In genomic region chr12:103547929-103548328, GRCh38 we compare ENCODE assay signal across 12 cellular contexts. TPM values are rescaled to one million over a fixed set of nuclear protein-coding genes. Genes with fewer than 3 reads are reported as not detected.
DNase-seq lines count a peak whose midpoint lies in the region; TF ChIP-seq lines count a peak whose summit lies in the region.
"Had no signal": no experiment of that assay in that cellular context is flagged by ENCODE, and none has a peak within 500 bp of the region (broad histone marks: within the 10 kb centered on the region; RNA-seq: fewer than 3 reads in every experiment).

No MANE protein-coding gene starts in this region.

- no peaks in the 10 kb centered on the region for H4K20me1 ChIP-seq in SK-N-SH (ENCODE audit: insufficient read depth)

- H3K36me3 ChIP-seq in H7 (replicated peaks; ENCODE audit: control insufficient read depth, insufficient read depth, low read length) = no peaks in the 10 kb centered on the region
- H3K36me3 ChIP-seq in esophagus muscularis mucosa = no peaks in the 10 kb centered on the region
- no peaks in the 10 kb centered on the region for H3K36me3 ChIP-seq in SK-N-SH (replicated peaks in 1 of 2; ENCODE audit: control insufficient read depth in 1 of 2, insufficient read depth in 2 of 2, low read length in 1 of 2)
- H3K36me3 ChIP-seq: tibial nerve had no signal

- H2AFZ ChIP-seq in SK-N-SH (ENCODE audit: low read depth) = no peak overlapping the region

- H3F3A ChIP-seq in SK-N-SH (replicated peaks; ENCODE audit: insufficient read depth) = no peaks in the 10 kb centered on the region

- peak; percentile 14 for DNase-seq in H7
- DNase-seq in NCI-H146 (lab: John Stamatoyannopoulos, UW) = peak; percentile 93
- DNase-seq in NCI-H524 treated with DMSO at 0.1 percent for 48 hours (lab: John Stamatoyannopoulos, UW) = peak; percentile 3
- peak; percentile 80 for DNase-seq in esophagus muscularis mucosa (ENCODE audit: extremely low spot score)
- DNase-seq in midbrain (lab: John Stamatoyannopoulos, UW) = no peak
- DNase-seq in SK-N-SH = no peak
- no peak for DNase-seq in HCEC 1CT

- H3K9ac ChIP-seq in SK-N-SH = no peak overlapping the region

- H3K27me3 ChIP-seq in H7 (ENCODE audit: control insufficient read depth, insufficient read depth, low read length) (no peaks in the 10 kb centered on the region), esophagus muscularis mucosa (peaks cover 0 to 7% (median 0%) of the 10 kb centered on the region in 4 donors), SK-N-SH (ENCODE audit: insufficient read depth) (no peaks in the 10 kb centered on the region)
- H3K27me3 ChIP-seq: tibial nerve had no signal

- WGBS in esophagus muscularis mucosa = 73% methylated on average over 6 of the region's 6 CpGs
- WGBS in SK-N-SH (ENCODE audit: low lambda C conversion rate) = 36% methylated on average over 6 of the region's 6 CpGs

- no peaks in the 10 kb centered on the region for H3K9me2 ChIP-seq in SK-N-SH

- intact Hi-C loops in esophagus muscularis mucosa (cut with DNase I) = loop anchor here (2.0 to 5.0 kb wide), 2 partner anchors 599 to 666 kb away; no protein-coding TSS in a partner anchor

- H3K79me2 ChIP-seq in SK-N-SH (ENCODE audit: insufficient read depth) = no peaks in the 10 kb centered on the region

- H3K27ac ChIP-seq in esophagus muscularis mucosa (replicated peaks in 1 of 4) (no peak overlapping the region), SK-N-SH (ENCODE audit: low read depth in 2 of 2, low read length in 1 of 2) (no peak overlapping the region)
- H3K27ac ChIP-seq: SK-N-MC, tibial nerve had no signal

- no peaks in the 10 kb centered on the region for H3K4me1 ChIP-seq in esophagus muscularis mucosa
- no peaks in the 10 kb centered on the region; a peak in 1 of 4 replicates for H3K4me1 ChIP-seq in SK-N-SH (ENCODE audit: control insufficient read depth in 1 of 2, insufficient read depth in 2 of 2, low read depth in 1 of 2, low read length in 1 of 2)
- H3K4me1 ChIP-seq: tibial nerve had no signal

- H3K9me3 ChIP-seq in esophagus muscularis mucosa = no peaks in the 10 kb centered on the region
- H3K9me3 ChIP-seq in SK-N-SH = no peaks in the 10 kb centered on the region

- POLR2A ChIA-PET in SK-N-SH (lab: Yijun Ruan, JAX) = no interaction called here

- TF ChIP-seq RAD21 in SK-N-SH (IDR thresholded peaks at IDR 0.05; ENCODE audit: low read length) = no peak

- H3K4me3 ChIP-seq in H7 (ENCODE audit: insufficient read depth, low read depth, low read length) = no peak overlapping the region
- no peak overlapping the region for H3K4me3 ChIP-seq in esophagus muscularis mucosa
- H3K4me3 ChIP-seq in SK-N-SH (ENCODE audit: low read depth in 2 of 2, low read length in 1 of 2) = no peak overlapping the region
- H3K4me3 ChIP-seq: SK-N-MC, tibial nerve had no signal

- TF ChIP-seq POLR2A in esophagus muscularis mucosa (IDR thresholded peaks at IDR 0.05; ENCODE audit: low read depth) = no peak

- H3K4me2 ChIP-seq in SK-N-SH = no peak overlapping the region

- TF ChIP-seq CTCF in esophagus muscularis mucosa (IDR thresholded peaks at IDR 0.05) (no peak), SK-N-SH (IDR thresholded peaks at IDR 0.05) (no peak)

- CTCF ChIA-PET in SK-N-SH (lab: Yijun Ruan, JAX) = interaction anchor here (0.7 to 6.9 kb wide), 50 partner anchors 9 to 1801 kb away, joined by 3 to 138 read pairs (median 4); partner anchors contain the start of gene C12orf42

- TF ChIP-seq EP300 in esophagus muscularis mucosa (IDR thresholded peaks at IDR 0.05) = no peak
- no peak for TF ChIP-seq EP300 in SK-N-SH (IDR thresholded peaks at IDR 0.05; ENCODE audit: borderline replicate concordance in 1 of 2, low read depth in 1 of 2, low read length in 1 of 2)

TF ChIP-seq in SK-N-SH, 30 proteins besides CTCF, POLR2A, EP300 and RAD21:
- TF ChIP-seq TAF1 (IDR thresholded peaks at IDR 0.05; ENCODE audit: borderline replicate concordance, low read depth, low read length) = no peak
- no peak for TF ChIP-seq GABPA (IDR thresholded peaks at IDR 0.05; ENCODE audit: low read depth)
- TF ChIP-seq RCOR1 (IDR thresholded peaks at IDR 0.05; ENCODE audit: low read length) = no peak
- no peak for TF ChIP-seq USF1 (IDR thresholded peaks at IDR 0.05; ENCODE audit: borderline replicate concordance, low read depth)
- TF ChIP-seq FOXJ3 (CRISPR knock-in tag; IDR thresholded peaks at IDR 0.05) = no peak
- no peak for TF ChIP-seq NRF1 (IDR thresholded peaks at IDR 0.05; ENCODE audit: low read depth, low read length)
- TF ChIP-seq MAX (IDR thresholded peaks at IDR 0.05; ENCODE audit: low read depth) = no peak
- no peak for TF ChIP-seq IRF3 (IDR thresholded peaks at IDR 0.05; ENCODE audit: low read depth, low read length)
- TF ChIP-seq MXI1 (IDR thresholded peaks at IDR 0.05; ENCODE audit: low read depth, low read length) = no peak
- no peak for TF ChIP-seq RXRA (IDR thresholded peaks at IDR 0.05; ENCODE audit: borderline replicate concordance, low read depth)
- TF ChIP-seq EZH2phosphoT487 (IDR thresholded peaks at IDR 0.05; ENCODE audit: borderline replicate concordance, low read depth) = no peak
- no peak for TF ChIP-seq TEAD4 (IDR thresholded peaks at IDR 0.05; ENCODE audit: borderline replicate concordance, insufficient read depth)
TF ChIP-seq in SK-N-SH: peak in this region for 0.

RNA-seq across cellular contexts. Expression of gene STAB2, which starts 39.1 kb away (rescaled TPM):
- not detected in 2 replicates for total RNA-seq in H7 (2014; rRNA removed; shearing (Covaris generic))
- under 1 TPM in 3 of 4 donors, not detected in 1; under 0.01 to 0.50 (median 0.29) TPM for total RNA-seq in esophagus muscularis mucosa
- polyA plus RNA-seq in SK-N-SH (2012; rRNA removed) = not detected in 2 replicates
- polyA plus RNA-seq in SK-N-SH (2012; cell fraction: cytosol; rRNA removed) = not detected in 2 replicates
- polyA plus RNA-seq in SK-N-SH (2012; cell fraction: nucleus; rRNA removed) = not detected in 2 replicates
- total RNA-seq: fibroblast of villous mesenchyme, mesothelial cell of epicardium had no signal
- polyA plus RNA-seq: BJ had no signal

RNA-seq across cellular contexts. Expression of gene C12orf42, which starts 52.2 kb away (rescaled TPM):
- total RNA-seq in H7 (2014; rRNA removed; shearing (Covaris generic)) = not detected in 2 replicates
- total RNA-seq in esophagus muscularis mucosa = not detected
- not detected in 2 replicates for polyA plus RNA-seq in SK-N-SH (2012; rRNA removed)
- polyA plus RNA-seq in SK-N-SH (2012; cell fraction: cytosol; rRNA removed) = not detected in 2 replicates
- not detected in 2 replicates for polyA plus RNA-seq in SK-N-SH (2012; cell fraction: nucleus; rRNA removed)
- total RNA-seq: fibroblast of villous mesenchyme had no signal
- polyA plus RNA-seq: BJ had no signal

Comparison
In these comparisons a context has a peak if more than half of its experiments do, and no peak if none do; other contexts are left out.
1. DNase-seq: peak in H7 (single experiment), NCI-H146 (single experiment), NCI-H524 treated with DMSO at 0.1 percent for 48 hours (single experiment) and esophagus muscularis mucosa (single experiment); none in midbrain (single experiment), SK-N-SH (single experiment) and HCEC 1CT (single experiment).